In the genomic region with DNA sequence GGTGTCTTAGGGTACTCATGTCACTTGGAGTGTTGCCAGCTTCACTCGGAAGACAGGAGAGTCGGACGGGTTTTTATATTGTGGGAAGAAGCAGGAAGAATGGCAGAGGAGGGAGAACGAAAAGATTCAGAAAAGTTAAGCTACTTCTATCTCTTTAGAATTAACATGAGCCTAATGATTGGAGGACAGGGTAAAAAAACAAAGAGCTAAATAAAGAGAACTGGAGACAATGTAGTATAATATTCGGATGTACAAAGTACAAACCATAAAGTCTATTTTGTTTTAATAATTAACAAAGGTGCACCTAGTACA, we compare ENCODE assay signal across 14 cellular contexts. TPM values are rescaled to one million over a fixed set of nuclear protein-coding genes. Genes with fewer than 3 reads are reported as not detected.
DNase-seq lines count a peak whose midpoint lies in the region; ATAC-seq and TF ChIP-seq lines count a peak whose summit lies in the region.
"Had no signal": no experiment of that assay in that cellular context is flagged by ENCODE, and none has a peak within 500 bp of the region (broad histone marks: within the 10 kb centered on the region; RNA-seq: fewer than 3 reads in every experiment).

No MANE protein-coding gene starts in this region.

- ATAC-seq in GM21423 (IDR thresholded peaks at IDR 0.05; ENCODE audit: unreplicated experiment): no peak
- no peak for ATAC-seq in GM21717 (IDR thresholded peaks at IDR 0.05; ENCODE audit: unreplicated experiment)
- ATAC-seq: activated CD8-positive, alpha-beta memory T cell treated with anti-CD3 and anti-CD28 coated beads, Interleukin-2, amount 10 ng/mL, durations not matched to agents 7 days and 5 days; Panc1 had no signal

- H3K4me3 ChIP-seq in HUES48 (ENCODE audit: low read depth, low read length) (no peak overlapping the region), dorsolateral prefrontal cortex (peak overlapping the region in 44 of 59 donors; percentile 3 to 60 (median 34)), mucosa of rectum (ENCODE audit: low read length in 2 of 2) (peak overlapping the region; percentile 36 to 55), MM.1S (ENCODE audit: low read length) (no peak overlapping the region)
- H3K4me3 ChIP-seq: thyroid gland had no signal

- H3K9ac ChIP-seq in HUES48 (ENCODE audit: low read depth, low read length): no peak overlapping the region
- peak overlapping the region in 1 of 2 donors; percentile 13 for H3K9ac ChIP-seq in mucosa of rectum (ENCODE audit: low read depth in 1 of 2, low read length in 2 of 2)
- no peak overlapping the region for H3K9ac ChIP-seq in MM.1S (ENCODE audit: low read length)

- no peaks in the 10 kb centered on the region for H3K27me3 ChIP-seq in HUES48 (ENCODE audit: control insufficient read depth, insufficient read depth, low read length)
- no peaks in the 10 kb centered on the region for H3K27me3 ChIP-seq in dorsolateral prefrontal cortex
- no peaks in the 10 kb centered on the region for H3K27me3 ChIP-seq in mucosa of rectum (ENCODE audit: control insufficient read depth in 2 of 2, insufficient read depth in 2 of 2, low read length in 2 of 2)
- H3K27me3 ChIP-seq in MM.1S (replicated peaks; ENCODE audit: insufficient read depth, low read length): no peaks in the 10 kb centered on the region
- H3K27me3 ChIP-seq: thyroid gland had no signal

- H3K36me3 ChIP-seq in HUES48 (ENCODE audit: control insufficient read depth, insufficient read depth, low read length): no peaks in the 10 kb centered on the region
- H3K36me3 ChIP-seq in mucosa of rectum (ENCODE audit: control insufficient read depth in 2 of 2, insufficient read depth in 2 of 2, low read length in 2 of 2): no peaks in the 10 kb centered on the region
- no peaks in the 10 kb centered on the region for H3K36me3 ChIP-seq in MM.1S (replicated peaks; ENCODE audit: insufficient read depth, low read length)
- H3K36me3 ChIP-seq: thyroid gland, WERI-Rb-1 had no signal

- DNase-seq in dorsolateral prefrontal cortex (no peak), substantia nigra (lab: John Stamatoyannopoulos, UW) (no peak), MM.1S (no peak), amniotic stem cell (lab: John Stamatoyannopoulos, UW) (no peak)
- DNase-seq: activated CD8-positive, alpha-beta memory T cell treated with anti-CD3 and anti-CD28 coated beads, Interleukin-2, amount 10 ng/mL, durations not matched to agents 7 days and 5 days; DMS153; NCI-H2081 treated with DMSO at 0.1 percent for 48 hours; WERI-Rb-1 had no signal

- no peak overlapping the region for H3K4me2 ChIP-seq in MM.1S (ENCODE audit: low read depth, low read length)

- H3F3A ChIP-seq in MM.1S (ENCODE audit: insufficient read depth, low read length): no peaks in the 10 kb centered on the region

- H4K20me1 ChIP-seq in MM.1S (ENCODE audit: insufficient read depth, low read length): no peaks in the 10 kb centered on the region

- H3K27ac ChIP-seq in HUES48 (ENCODE audit: low read depth, low read length) (peak overlapping the region; percentile 84), dorsolateral prefrontal cortex (peak overlapping the region in 53 of 59 donors; percentile 51 to 92 (median 83)), mucosa of rectum (ENCODE audit: low read depth in 2 of 2, low read length in 2 of 2) (peak overlapping the region in 1 of 2 donors; percentile 46), substantia nigra (ENCODE audit: low read depth, low read length, poor library complexity, severe bottlenecking) (peak overlapping the region; percentile 81), MM.1S (ENCODE audit: low read length) (no peak overlapping the region)
- H3K27ac ChIP-seq: WERI-Rb-1 had no signal

- peaks cover 38% of the 10 kb centered on the region for H3K4me1 ChIP-seq in HUES48 (ENCODE audit: control insufficient read depth, insufficient read depth, low read length)
- H3K4me1 ChIP-seq in mucosa of rectum (ENCODE audit: control insufficient read depth in 2 of 2, insufficient read depth in 2 of 2, low read length in 2 of 2): peaks cover 11 to 17% of the 10 kb centered on the region in 2 donors
- H3K4me1 ChIP-seq in MM.1S (ENCODE audit: low read length): no peaks in the 10 kb centered on the region

- H3K9me3 ChIP-seq in HUES48 (ENCODE audit: control insufficient read depth, insufficient read depth, low read length) (no peaks in the 10 kb centered on the region), mucosa of rectum (ENCODE audit: control insufficient read depth in 2 of 2, low read length in 2 of 2) (no peaks in the 10 kb centered on the region), MM.1S (replicated peaks; ENCODE audit: insufficient read depth, low read length) (no peaks in the 10 kb centered on the region)
- H3K9me3 ChIP-seq: thyroid gland had no signal

- H2AFZ ChIP-seq in MM.1S (ENCODE audit: low read length): no peak overlapping the region

- no peaks in the 10 kb centered on the region for H3K9me2 ChIP-seq in MM.1S (replicated peaks; ENCODE audit: insufficient read depth, low read length)

- TF ChIP-seq CTCF in dorsolateral prefrontal cortex (IDR thresholded peaks at IDR 0.05 in 54 of 56, conservative IDR thresholded peaks at IDR 0.05 in 2 of 56; ENCODE audit: low read depth in 1 of 56, partially characterized antibody in 56 of 56) (no peak), MM.1S (IDR thresholded peaks at IDR 0.05; ENCODE audit: low read length) (no peak)

- no peaks in the 10 kb centered on the region for H3K79me2 ChIP-seq in MM.1S (ENCODE audit: low read length)

- intact Hi-C loops in dorsolateral prefrontal cortex (cut with DNase I): loop anchor here (5.0 to 10.0 kb wide), 6 partner anchors 206 to 883 kb away; a partner anchor contains a TSS

RNA-seq across cellular contexts. Expression of a gene that starts 43.9 kb away (rescaled TPM):
- 10 to 100 TPM in 85 of 120 experiments, 1 to 10 TPM in 35; 6.1 to 28.8 (median 11.4) TPM for total RNA-seq in dorsolateral prefrontal cortex

RNA-seq across cellular contexts. Expression of a gene that starts 45.1 kb away (rescaled TPM):
- 10 to 100 TPM in 118 of 120 experiments, 1 to 10 TPM in 2; 8.3 to 27.8 (median 17.5) TPM for total RNA-seq in dorsolateral prefrontal cortex

Comparison
In these comparisons a context has a peak if more than half of its experiments do, and no peak if none do; other contexts are left out.
1. H3K4me3 ChIP-seq: peak in dorsolateral prefrontal cortex (44 of 59) and mucosa of rectum (2 of 2); none in HUES48 (single experiment) and MM.1S (single experiment).